In the genomic region with DNA sequence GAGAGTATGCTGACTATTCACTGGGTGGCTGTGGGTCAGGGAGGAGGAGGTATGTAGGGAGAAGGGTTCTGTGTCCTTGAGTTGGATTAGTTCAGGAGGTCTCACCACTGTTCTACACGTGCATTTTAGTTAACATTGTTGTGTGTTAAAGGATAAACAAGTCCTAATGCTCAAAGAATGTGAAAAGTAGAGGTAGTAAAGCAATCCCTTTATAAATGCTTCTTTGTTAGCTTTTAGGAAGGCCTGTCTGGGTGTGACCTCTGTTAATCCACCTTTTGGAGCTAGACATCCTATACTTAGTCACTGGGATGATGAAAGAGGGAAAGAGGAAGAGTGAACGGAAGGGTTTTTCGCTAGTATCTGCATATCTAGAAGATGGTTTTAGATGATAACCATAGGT, we compare ENCODE assay signal across 18 cellular contexts. TPM values are rescaled to one million over a fixed set of nuclear protein-coding genes. Genes with fewer than 3 reads are reported as not detected.
"Had no signal": no experiment of that assay in that cellular context is flagged by ENCODE, and none has a peak within 500 bp of the region (broad histone marks: within the 10 kb centered on the region; RNA-seq: fewer than 3 reads in every experiment).

No MANE protein-coding gene starts in this region.

- ATAC-seq: activated CD8-positive, alpha-beta T cell treated with anti-CD3 and anti-CD28 coated beads for 36 hours had no signal

- DNase-seq: activated CD4-positive, alpha-beta T cell treated with anti-CD3 and anti-CD28 coated beads, Interleukin-2, amount 10 ng/mL, durations not matched to agents 24 days and 14 days; activated CD8-positive, alpha-beta T cell treated with anti-CD3 and anti-CD28 coated beads for 36 hours; activated naive CD4-positive, alpha-beta T cell treated with anti-CD3 and anti-CD28 coated beads for 36 hours; activated T-cell treated with anti-CD3 and anti-CD28 coated beads, Interleukin-2, amount 50 U/mL, for 24 hours; aorta; effector CD4-positive, alpha-beta T cell; esophagus squamous epithelium; foreskin fibroblast; mesenchymal stem cell; mucosa of descending colon; naive B cell; stimulated activated CD4-positive, alpha-beta T cell treated with anti-CD3 and anti-CD28 coated beads, Interleukin-12 subunit alpha, Interleukin-12 subunit beta, amount 100 ng/mL, for 4 hours; stimulated activated CD4-positive, alpha-beta T cell treated with anti-CD3 and anti-CD28 coated beads, Interleukin-1b, Interleukin-23, amount 100 ng/mL, for 48 hours; stimulated activated naive CD4-positive, alpha-beta T cell treated with Interleukin-2 at 50 U/mL for 16 hours; T1000; thyroid gland had no signal

RNA-seq across cellular contexts. Expression of gene FLT1, which starts 42.2 kb away (rescaled TPM):
- total RNA-seq: neural crest cell, osteoblast had no signal
